Comparison of ENCODE assay signal across 1 cellular context in the genomic region with DNA sequence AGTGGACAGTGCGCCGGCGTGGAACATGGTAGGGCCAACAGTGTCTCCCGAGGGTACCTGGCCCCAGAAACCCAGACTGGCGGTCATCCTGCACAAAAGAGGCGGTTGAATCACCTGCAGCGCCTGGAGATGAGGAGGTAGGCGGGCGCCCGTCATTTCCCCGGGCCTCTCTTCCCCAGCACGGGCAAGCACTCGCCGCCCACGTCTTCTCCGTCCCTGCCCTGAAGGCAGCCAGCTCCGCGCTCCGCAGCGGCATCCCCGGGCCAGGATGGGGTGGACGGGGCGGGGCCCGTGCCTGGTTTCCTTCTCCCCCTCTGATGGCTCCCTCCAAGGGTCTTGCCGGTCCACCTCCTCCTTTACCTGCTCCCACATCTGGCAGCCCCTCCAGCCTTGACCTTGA.
TF ChIP-seq lines count a peak whose summit lies in the region.

No MANE protein-coding gene starts in this region.

TF ChIP-seq in WTC11, 78 proteins besides CTCF, POLR2A, EP300 and RAD21 (continued from another document):
- TF ChIP-seq, protein P1, sequence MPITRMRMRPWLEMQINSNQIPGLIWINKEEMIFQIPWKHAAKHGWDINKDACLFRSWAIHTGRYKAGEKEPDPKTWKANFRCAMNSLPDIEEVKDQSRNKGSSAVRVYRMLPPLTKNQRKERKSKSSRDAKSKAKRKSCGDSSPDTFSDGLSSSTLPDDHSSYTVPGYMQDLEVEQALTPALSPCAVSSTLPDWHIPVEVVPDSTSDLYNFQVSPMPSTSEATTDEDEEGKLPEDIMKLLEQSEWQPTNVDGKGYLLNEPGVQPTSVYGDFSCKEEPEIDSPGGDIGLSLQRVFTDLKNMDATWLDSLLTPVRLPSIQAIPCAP (CRISPR knock-in tag; IDR thresholded peaks at IDR 0.05): no peak
- TF ChIP-seq, protein P2, sequence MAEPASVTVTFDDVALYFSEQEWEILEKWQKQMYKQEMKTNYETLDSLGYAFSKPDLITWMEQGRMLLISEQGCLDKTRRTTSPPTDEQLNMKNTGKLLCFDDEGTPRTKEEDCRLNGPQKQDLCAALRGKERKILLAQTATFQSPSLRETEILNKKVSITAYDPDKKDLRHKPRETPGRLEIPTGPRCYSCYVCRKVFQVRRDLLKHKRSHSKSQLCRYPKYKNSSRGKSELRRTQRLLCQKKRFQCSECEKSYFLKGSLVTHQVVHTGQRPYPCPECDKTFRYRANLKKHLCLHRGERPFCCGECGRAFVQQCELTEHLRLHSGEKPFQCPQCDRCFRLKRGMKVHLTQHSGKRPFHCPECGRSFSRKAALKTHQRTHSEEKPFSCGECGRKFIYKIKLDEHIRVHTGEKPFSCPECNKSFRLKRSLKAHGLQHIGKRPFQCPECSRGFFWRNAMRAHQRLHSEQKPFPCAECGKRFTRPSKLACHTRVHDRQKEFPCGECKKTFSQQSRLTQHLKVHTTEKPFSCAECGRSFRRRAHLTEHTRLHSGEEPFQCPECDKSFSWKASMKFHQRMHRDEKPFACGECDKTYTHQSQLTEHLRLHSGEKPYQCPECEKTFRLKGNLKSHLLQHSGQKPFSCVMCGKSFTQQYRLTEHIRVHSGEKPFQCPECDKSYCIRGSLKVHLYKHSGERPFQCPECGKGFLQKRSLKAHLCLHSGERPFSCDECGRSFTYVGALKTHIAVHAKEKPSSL (CRISPR knock-in tag; conservative IDR thresholded peaks at IDR 0.05): no peak
- TF ChIP-seq ZNF396 (CRISPR knock-in tag; IDR thresholded peaks at IDR 0.05; ENCODE audit: borderline replicate concordance) (no peak), MLX (CRISPR knock-in tag; IDR thresholded peaks at IDR 0.05) (no peak), NR1H2 (CRISPR knock-in tag; IDR thresholded peaks at IDR 0.05) (no peak), ZNF423 (CRISPR knock-in tag; IDR thresholded peaks at IDR 0.05) (no peak)
